16 cellular contexts compared by ENCODE assay signal in the genomic region with DNA sequence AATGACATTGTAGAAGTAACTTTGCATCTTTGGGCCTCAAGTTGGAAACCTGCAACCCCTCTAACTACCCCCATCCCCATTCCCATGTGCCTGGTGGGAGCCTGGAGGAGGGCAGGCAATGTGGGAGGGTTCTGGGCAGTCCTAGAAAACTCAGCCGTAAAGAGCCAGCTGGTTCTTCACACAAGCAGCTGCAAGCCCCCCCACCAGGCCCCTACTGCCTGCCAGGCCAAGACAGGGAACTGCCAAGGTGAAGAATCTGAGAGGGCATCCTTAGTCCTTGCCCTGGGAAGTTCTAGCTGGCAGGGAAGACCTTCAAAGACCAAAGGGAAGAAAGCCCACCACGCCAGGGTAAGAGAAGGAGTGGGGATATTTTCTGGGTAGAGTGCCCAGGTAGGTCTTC. TPM values are rescaled to one million over a fixed set of nuclear protein-coding genes. Genes with fewer than 3 reads are reported as not detected.
DNase-seq lines count a peak whose midpoint lies in the region; ATAC-seq, FAIRE-seq and TF ChIP-seq lines count a peak whose summit lies in the region.
"Had no signal": no experiment of that assay in that cellular context is flagged by ENCODE, and none has a peak within 500 bp of the region (broad histone marks: within the 10 kb centered on the region; RNA-seq: fewer than 3 reads in every experiment).

No MANE protein-coding gene starts in this region.

- peak overlapping the region; percentile 33 for H3K27ac Mint-ChIP-seq in activated CD8-positive, alpha-beta T cell treated with anti-CD3 and anti-CD28 coated beads, Interleukin-2, amount 10 ng/mL, durations not matched to agents 7 days and 5 days
- no peak overlapping the region for H3K27ac Mint-ChIP-seq in activated CD8-positive, alpha-beta T cell treated with anti-CD3 and anti-CD28 coated beads for 36 hours
- H3K27ac Mint-ChIP-seq in CD8-positive, alpha-beta T cell, result peak overlapping the region; percentile 96
- H3K27ac Mint-ChIP-seq: GM23338, HFFc6, IgD-negative memory B cell had no signal

- peaks cover 31% of the 10 kb centered on the region for H3K4me1 Mint-ChIP-seq in activated CD8-positive, alpha-beta T cell treated with anti-CD3 and anti-CD28 coated beads, Interleukin-2, amount 10 ng/mL, durations not matched to agents 7 days and 5 days (ENCODE audit: low read depth)
- peaks cover 34% of the 10 kb centered on the region for H3K4me1 Mint-ChIP-seq in activated CD8-positive, alpha-beta T cell treated with anti-CD3 and anti-CD28 coated beads for 36 hours (ENCODE audit: low read depth)
- H3K4me1 Mint-ChIP-seq in CD8-positive, alpha-beta T cell (ENCODE audit: low read depth), result peaks cover 43% of the 10 kb centered on the region

- no peaks in the 10 kb centered on the region for H3K9me3 ChIP-seq in CD8-positive, alpha-beta T cell (ENCODE audit: low read length)
- H3K9me3 ChIP-seq in kidney (ENCODE audit: control insufficient read depth in 1 of 2, low read length in 2 of 2) (no peaks in the 10 kb centered on the region), mammary epithelial cell (replicated peaks; ENCODE audit: insufficient read depth, low read length) (no peaks in the 10 kb centered on the region)

- POLR2A ChIA-PET in activated CD8-positive, alpha-beta T cell treated with anti-CD3 and anti-CD28 coated beads, Interleukin-2, amount 10 ng/mL, durations not matched to agents 7 days and 5 days (lab: Charles Lee), result interaction anchor here (0.6 to 2.6 kb wide), 7 partner anchors 9 to 146 kb away, joined by 3 to 12 read pairs (median 3); no protein-coding TSS in a partner anchor
- POLR2A ChIA-PET in activated CD8-positive, alpha-beta T cell treated with anti-CD3 and anti-CD28 coated beads for 36 hours (lab: Charles Lee), result interaction anchor here (3.3 kb wide), 1 partner anchor 13 kb away, joined by 9 read pairs; no protein-coding TSS in a partner anchor
- POLR2A ChIA-PET in CD8-positive, alpha-beta T cell (lab: Charles Lee), result interaction anchor here (0.7 to 4.6 kb wide), 5 partner anchors 12 to 191 kb away, joined by 3 to 55 read pairs (median 4); a partner anchor contains a TSS

- H3K4me1 ChIP-seq in CD8-positive, alpha-beta T cell (ENCODE audit: insufficient read depth, low read length), result peaks cover 38% of the 10 kb centered on the region
- no peaks in the 10 kb centered on the region for H3K4me1 ChIP-seq in kidney (ENCODE audit: control insufficient read depth in 1 of 2, insufficient read depth in 1 of 2, low read depth in 1 of 2, low read length in 2 of 2)
- H3K4me1 ChIP-seq in mammary epithelial cell (ENCODE audit: insufficient read depth, low read length), result no peaks in the 10 kb centered on the region

- no peak overlapping the region for H3K4me3 Mint-ChIP-seq in activated CD8-positive, alpha-beta T cell treated with anti-CD3 and anti-CD28 coated beads, Interleukin-2, amount 10 ng/mL, durations not matched to agents 7 days and 5 days
- H3K4me3 Mint-ChIP-seq in activated CD8-positive, alpha-beta T cell treated with anti-CD3 and anti-CD28 coated beads for 36 hours, result no peak overlapping the region
- no peak overlapping the region for H3K4me3 Mint-ChIP-seq in CD8-positive, alpha-beta T cell
- H3K4me3 Mint-ChIP-seq: GM23338, HFFc6, IgD-negative memory B cell had no signal

- no peak overlapping the region for H3K27ac ChIP-seq in CD8-positive, alpha-beta T cell (ENCODE audit: low read depth, low read length)
- no peak overlapping the region for H3K27ac ChIP-seq in kidney (ENCODE audit: low read depth in 2 of 2, low read length in 2 of 2)
- no peak overlapping the region for H3K27ac ChIP-seq in mammary epithelial cell (ENCODE audit: insufficient read depth, low read depth, low read length)
- H3K27ac ChIP-seq: BLaER1 treated with 17β-estradiol and CSF1 and Interleukin-3, amounts not matched to agents 10 nM and 100 nM had no signal

- peaks cover 3% of the 10 kb centered on the region for H3K36me3 Mint-ChIP-seq in activated CD8-positive, alpha-beta T cell treated with anti-CD3 and anti-CD28 coated beads, Interleukin-2, amount 10 ng/mL, durations not matched to agents 7 days and 5 days (ENCODE audit: low read depth)
- H3K36me3 Mint-ChIP-seq in activated CD8-positive, alpha-beta T cell treated with anti-CD3 and anti-CD28 coated beads for 36 hours (ENCODE audit: low read depth), result no peaks in the 10 kb centered on the region
- no peaks in the 10 kb centered on the region for H3K36me3 Mint-ChIP-seq in CD8-positive, alpha-beta T cell
- H3K36me3 Mint-ChIP-seq: IgD-negative memory B cell had no signal

- H2AFZ ChIP-seq in mammary epithelial cell (ENCODE audit: low read depth, low read length), result no peak overlapping the region

- intact Hi-C loops in activated CD8-positive, alpha-beta T cell treated with anti-CD3 and anti-CD28 coated beads for 36 hours (cut with micrococcal nuclease), result loop anchor here (5.0 to 10.0 kb wide), 2 partner anchors 57 to 105 kb away; a partner anchor contains a TSS
- intact Hi-C loops in CD8-positive, alpha-beta T cell (cut with DNase I, micrococcal nuclease), result loop anchor here (1.0 to 10.0 kb wide), 10 partner anchors 12 to 462 kb away; a partner anchor contains a TSS
- intact Hi-C loops in kidney (cut with DNase I), result no loop called here
- intact Hi-C loops in mammary epithelial cell (cut with micrococcal nuclease), result loop anchor here (1.0 to 5.0 kb wide), 7 partner anchors 37 to 463 kb away; no protein-coding TSS in a partner anchor

- H3K27me3 Mint-ChIP-seq in activated CD8-positive, alpha-beta T cell treated with anti-CD3 and anti-CD28 coated beads, Interleukin-2, amount 10 ng/mL, durations not matched to agents 7 days and 5 days (ENCODE audit: low read depth), result no peaks in the 10 kb centered on the region
- no peaks in the 10 kb centered on the region for H3K27me3 Mint-ChIP-seq in activated CD8-positive, alpha-beta T cell treated with anti-CD3 and anti-CD28 coated beads for 36 hours
- H3K27me3 Mint-ChIP-seq in CD8-positive, alpha-beta T cell (ENCODE audit: low read depth), result no peaks in the 10 kb centered on the region

- H3K9ac ChIP-seq in kidney (ENCODE audit: low read length in 2 of 2) (no peak overlapping the region), mammary epithelial cell (ENCODE audit: insufficient read depth, low read length) (no peak overlapping the region)
- H3K9ac ChIP-seq: BLaER1 treated with 17β-estradiol and CSF1 and Interleukin-3, amounts not matched to agents 10 nM and 100 nM had no signal

- BruUV-seq in mammary epithelial cell (replicated peaks; lab: Mats Ljungman, UMichigan), result no TSS peak

- dilution Hi-C loops in mammary epithelial cell (cut with HindIII; ENCODE audit: low sequenced_read_pairs), result loop anchor here (5.0 kb wide), 1 partner anchor 43 kb away; no protein-coding TSS in a partner anchor

- no peak for FAIRE-seq in kidney (lab: Jason Lieb, UNC)
- FAIRE-seq: H54 had no signal

- TF ChIP-seq CTCF in activated CD8-positive, alpha-beta T cell treated with anti-CD3 and anti-CD28 coated beads for 36 hours (IDR thresholded peaks at IDR 0.05), result no peak
- no peak for TF ChIP-seq CTCF in CD8-positive, alpha-beta T cell (IDR thresholded peaks at IDR 0.05)
- TF ChIP-seq CTCF in kidney (IDR thresholded peaks at IDR 0.05; ENCODE audit: borderline replicate concordance, extremely low read depth, insufficient read depth), result no peak
- TF ChIP-seq CTCF in mammary epithelial cell (conservative IDR thresholded peaks at IDR 0.05 in 1 of 2, IDR thresholded peaks at IDR 0.05 in 1 of 2; ENCODE audit: extremely low read depth in 1 of 2, insufficient read depth in 1 of 2, low read depth in 1 of 2, low read length in 2 of 2), result no peak

- no peaks in the 10 kb centered on the region for H3K27me3 ChIP-seq in CD8-positive, alpha-beta T cell (ENCODE audit: insufficient read depth, low read length)
- H3K27me3 ChIP-seq in H7 (ENCODE audit: control insufficient read depth, insufficient read depth, low read length) (no peaks in the 10 kb centered on the region), mammary epithelial cell (ENCODE audit: insufficient read depth, low read length) (no peaks in the 10 kb centered on the region)
- H3K27me3 ChIP-seq: BLaER1 treated with 17β-estradiol and CSF1 and Interleukin-3, amounts not matched to agents 10 nM and 100 nM had no signal

- 100% methylated on average over 1 of the region's 2 CpGs for WGBS in mammary epithelial cell (ENCODE audit: low coverage, missing lambda C conversion rate)

- DNase-seq in activated CD8-positive, alpha-beta T cell treated with anti-CD3 and anti-CD28 coated beads, Interleukin-2, amount 10 ng/mL, durations not matched to agents 7 days and 5 days, result no peak
- no peak for DNase-seq in activated CD8-positive, alpha-beta T cell treated with anti-CD3 and anti-CD28 coated beads for 36 hours
- DNase-seq in CD8-positive, alpha-beta T cell, result no peak
- peak; percentile 56 for DNase-seq in kidney
- no peak for DNase-seq in H7
- DNase-seq in mammary epithelial cell, result no peak

- no peak overlapping the region for H3K4me2 ChIP-seq in mammary epithelial cell (ENCODE audit: insufficient read depth, low read depth, low read length)
- H3K4me2 ChIP-seq: GM23338 had no signal

- no peak overlapping the region for H3K4me3 ChIP-seq in CD8-positive, alpha-beta T cell (ENCODE audit: low read depth, low read length)
- H3K4me3 ChIP-seq in kidney (ENCODE audit: low read length in 2 of 2) (no peak overlapping the region), H7 (ENCODE audit: insufficient read depth, low read depth, low read length) (no peak overlapping the region), mammary epithelial cell (replicated peaks in 1 of 3; ENCODE audit: insufficient read depth in 1 of 3, low read depth in 2 of 3, low read length in 3 of 3) (no peak overlapping the region)
- H3K4me3 ChIP-seq: BLaER1 treated with 17β-estradiol and CSF1 and Interleukin-3, amounts not matched to agents 10 nM and 100 nM; GM12878; GM23338 had no signal

- in situ Hi-C loops in mammary epithelial cell (cut with MboI; ENCODE audit: low sequenced_read_pairs in 2 of 2), result loop anchor here in 1 of 2 donors (5.0 kb wide), 1 partner anchor 142 kb away; no protein-coding TSS in a partner anchor

- CTCF ChIA-PET in activated CD8-positive, alpha-beta T cell treated with anti-CD3 and anti-CD28 coated beads, Interleukin-2, amount 10 ng/mL, durations not matched to agents 7 days and 5 days (lab: Charles Lee), result interaction anchor here (0.7 to 4.3 kb wide), 36 partner anchors 10 to 692 kb away, joined by 3 to 118 read pairs (median 6); a partner anchor contains a TSS
- CTCF ChIA-PET in activated CD8-positive, alpha-beta T cell treated with anti-CD3 and anti-CD28 coated beads for 36 hours (lab: Charles Lee), result interaction anchor here (0.6 to 6.2 kb wide), 52 partner anchors 8 to 464 kb away, joined by 3 to 105 read pairs (median 5); a partner anchor contains a TSS
- CTCF ChIA-PET in CD8-positive, alpha-beta T cell (lab: Charles Lee), result interaction anchor here (0.7 to 8.6 kb wide), 41 partner anchors 10 to 464 kb away, joined by 3 to 228 read pairs (median 6); a partner anchor contains a TSS
- CTCF ChIA-PET in mammary epithelial cell (lab: Charles Lee; ENCODE audit: low non-redundant PET), result interaction anchor here (0.6 kb wide), 1 partner anchor 24 kb away, joined by 3 read pairs; no protein-coding TSS in a partner anchor

- H3K79me2 ChIP-seq in mammary epithelial cell (ENCODE audit: insufficient read depth, low read length), result no peaks in the 10 kb centered on the region

- H3K9me3 Mint-ChIP-seq in activated CD8-positive, alpha-beta T cell treated with anti-CD3 and anti-CD28 coated beads, Interleukin-2, amount 10 ng/mL, durations not matched to agents 7 days and 5 days (ENCODE audit: insufficient read depth), result no peaks in the 10 kb centered on the region
- no peaks in the 10 kb centered on the region for H3K9me3 Mint-ChIP-seq in activated CD8-positive, alpha-beta T cell treated with anti-CD3 and anti-CD28 coated beads for 36 hours
- no peaks in the 10 kb centered on the region for H3K9me3 Mint-ChIP-seq in CD8-positive, alpha-beta T cell
- H3K9me3 Mint-ChIP-seq: HFFc6, IgD-negative memory B cell had no signal

- no peaks in the 10 kb centered on the region for H3K36me3 ChIP-seq in CD8-positive, alpha-beta T cell (ENCODE audit: insufficient read depth, low read length)
- H3K36me3 ChIP-seq in kidney (ENCODE audit: control insufficient read depth in 1 of 2, insufficient read depth in 2 of 2, low read length in 2 of 2) (no peaks in the 10 kb centered on the region), H7 (replicated peaks; ENCODE audit: control insufficient read depth, insufficient read depth, low read length) (no peaks in the 10 kb centered on the region), mammary epithelial cell (ENCODE audit: insufficient read depth, low read length) (no peaks in the 10 kb centered on the region)
- H3K36me3 ChIP-seq: BLaER1 treated with 17β-estradiol and CSF1 and Interleukin-3, amounts not matched to agents 10 nM and 100 nM had no signal

- no peaks in the 10 kb centered on the region for H4K20me1 ChIP-seq in mammary epithelial cell (ENCODE audit: insufficient read depth, low read length)
- H4K20me1 ChIP-seq: BLaER1 treated with 17β-estradiol and CSF1 and Interleukin-3, amounts not matched to agents 10 nM and 100 nM had no signal

- ATAC-seq in activated CD8-positive, alpha-beta T cell treated with anti-CD3 and anti-CD28 coated beads, Interleukin-2, amount 10 ng/mL, durations not matched to agents 7 days and 5 days, result no peak
- no peak for ATAC-seq in activated CD8-positive, alpha-beta T cell treated with anti-CD3 and anti-CD28 coated beads for 36 hours
- ATAC-seq in CD8-positive, alpha-beta T cell, result no peak
- no peak for ATAC-seq in GM19452 (IDR thresholded peaks at IDR 0.05; ENCODE audit: unreplicated experiment)

RNA-seq across cellular contexts. Expression of a gene that starts 12.2 kb away (rescaled TPM):
- total RNA-seq in activated CD8-positive, alpha-beta T cell treated with anti-CD3 and anti-CD28 coated beads, Interleukin-2, amount 10 ng/mL, durations not matched to agents 7 days and 5 days, result not detected
- not detected for total RNA-seq in activated CD8-positive, alpha-beta T cell treated with anti-CD3 and anti-CD28 coated beads for 36 hours
- total RNA-seq in CD8-positive, alpha-beta T cell, result under 1 TPM in 1 of 2 experiments, not detected in 1; 0.14 TPM
- total RNA-seq in kidney (44.8 TPM), mammary epithelial cell (not detected)
- polyA plus RNA-seq in kidney (ENCODE audit: insufficient read depth, low read depth, low replicate concordance) (34.5 TPM), mammary epithelial cell (not detected)
- 1.0 and 3.9 TPM in 2 replicates for total RNA-seq in H7 (2014; rRNA removed; shearing (Covaris generic))
- not detected for polyA minus RNA-seq in mammary epithelial cell
- total RNA-seq: HFFc6 had no signal
- polyA plus RNA-seq: IgD-negative memory B cell had no signal

RNA-seq across cellular contexts. Expression of a gene that starts 31.5 kb away (rescaled TPM):
- 1 to 10 TPM; 1.3 to 1.5 TPM for total RNA-seq in activated CD8-positive, alpha-beta T cell treated with anti-CD3 and anti-CD28 coated beads, Interleukin-2, amount 10 ng/mL, durations not matched to agents 7 days and 5 days
- 1 to 10 TPM; 1.3 to 1.7 TPM for total RNA-seq in activated CD8-positive, alpha-beta T cell treated with anti-CD3 and anti-CD28 coated beads for 36 hours
- total RNA-seq in CD8-positive, alpha-beta T cell, result under 1 TPM; 0.33 to 0.46 TPM
- total RNA-seq in kidney (15.3 TPM), mammary epithelial cell (1 to 10 TPM; 3.6 to 6.8 TPM)
- polyA plus RNA-seq in kidney (ENCODE audit: insufficient read depth, low read depth, low replicate concordance) (5.3 TPM), mammary epithelial cell (1.9 TPM)
- total RNA-seq in H7 (2014; rRNA removed; shearing (Covaris generic)), result 1.4 and 2.0 TPM in 2 replicates
- polyA minus RNA-seq in mammary epithelial cell, result 1.3 TPM

RNA-seq across cellular contexts. Expression of a gene that starts 57.4 kb away (rescaled TPM):
- total RNA-seq in activated CD8-positive, alpha-beta T cell treated with anti-CD3 and anti-CD28 coated beads, Interleukin-2, amount 10 ng/mL, durations not matched to agents 7 days and 5 days, result not detected
- not detected for total RNA-seq in activated CD8-positive, alpha-beta T cell treated with anti-CD3 and anti-CD28 coated beads for 36 hours
- total RNA-seq in CD8-positive, alpha-beta T cell, result under 1 TPM in 1 of 2 experiments, not detected in 1; 0.11 TPM
- total RNA-seq in kidney (not detected), mammary epithelial cell (not detected)
- polyA plus RNA-seq in kidney (ENCODE audit: insufficient read depth, low read depth, low replicate concordance) (not detected), mammary epithelial cell (not detected)
- total RNA-seq in H7 (2014; rRNA removed; shearing (Covaris generic)), result not detected in 2 replicates
- not detected for polyA minus RNA-seq in mammary epithelial cell
- total RNA-seq: A673, G401, GM12878, HFFc6 had no signal
- polyA plus RNA-seq: AG04450, GM12878, IgD-negative memory B cell had no signal
